Comparison of ENCODE assay signal across 1 cellular context in the genomic region with DNA sequence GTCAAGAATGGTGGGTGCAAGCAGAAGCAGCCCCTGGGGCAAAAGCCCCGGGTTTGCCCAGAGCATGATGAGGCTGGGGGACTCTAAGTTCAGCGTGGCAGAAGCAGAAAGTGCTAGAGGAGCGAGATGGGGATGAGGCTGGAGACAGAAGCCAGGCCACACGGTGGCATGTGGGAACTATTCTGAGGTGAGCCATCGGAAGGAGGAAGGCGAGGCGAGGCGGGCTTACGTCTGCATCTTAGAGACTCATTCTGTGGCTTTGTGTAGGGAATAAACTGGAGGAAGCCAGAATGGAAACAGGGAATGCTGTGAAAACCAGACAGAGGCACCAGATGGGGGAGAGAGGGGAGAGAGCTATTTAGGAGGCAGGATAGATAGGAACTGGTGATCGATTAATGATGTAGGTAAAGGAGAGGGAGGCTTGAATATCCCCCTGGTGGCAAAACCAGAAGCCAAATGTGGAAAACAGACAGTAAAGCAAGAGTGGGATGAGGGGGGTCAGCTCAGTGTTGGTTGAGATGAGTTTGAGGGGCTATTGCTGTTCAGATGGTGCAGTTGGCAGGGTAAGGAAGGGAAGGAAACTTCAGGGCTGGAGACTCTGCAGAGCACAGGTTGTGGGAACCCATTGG.
TF ChIP-seq lines count a peak whose summit lies in the region.

No MANE protein-coding gene starts in this region.

TF ChIP-seq in WTC11, 78 proteins besides CTCF, POLR2A, EP300 and RAD21:
- TF ChIP-seq ZSCAN18 (CRISPR knock-in tag; IDR thresholded peaks at IDR 0.05) (no peak), ZNF121 (CRISPR knock-in tag; IDR thresholded peaks at IDR 0.05) (no peak), TEAD1 (CRISPR knock-in tag; IDR thresholded peaks at IDR 0.05) (no peak), ZNF425 (CRISPR knock-in tag; conservative IDR thresholded peaks at IDR 0.05) (no peak), ZNF423 (CRISPR knock-in tag; IDR thresholded peaks at IDR 0.05) (no peak), ZNF671 (CRISPR knock-in tag; IDR thresholded peaks at IDR 0.05) (no peak), NR3C1 (CRISPR knock-in tag; conservative IDR thresholded peaks at IDR 0.05; ENCODE audit: low read depth) (no peak), CDX4 (CRISPR knock-in tag; IDR thresholded peaks at IDR 0.05; ENCODE audit: borderline replicate concordance) (no peak), CREM (CRISPR knock-in tag; IDR thresholded peaks at IDR 0.05) (no peak), ZNF138 (CRISPR knock-in tag; conservative IDR thresholded peaks at IDR 0.05) (no peak), KAT7 (CRISPR knock-in tag; IDR thresholded peaks at IDR 0.05; ENCODE audit: borderline replicate concordance) (no peak), ZNF416 (CRISPR knock-in tag; IDR thresholded peaks at IDR 0.05) (no peak), ZMAT4 (CRISPR knock-in tag; IDR thresholded peaks at IDR 0.05) (no peak), FOXP4 (CRISPR knock-in tag; IDR thresholded peaks at IDR 0.05) (no peak)
- TF ChIP-seq, protein P1, sequence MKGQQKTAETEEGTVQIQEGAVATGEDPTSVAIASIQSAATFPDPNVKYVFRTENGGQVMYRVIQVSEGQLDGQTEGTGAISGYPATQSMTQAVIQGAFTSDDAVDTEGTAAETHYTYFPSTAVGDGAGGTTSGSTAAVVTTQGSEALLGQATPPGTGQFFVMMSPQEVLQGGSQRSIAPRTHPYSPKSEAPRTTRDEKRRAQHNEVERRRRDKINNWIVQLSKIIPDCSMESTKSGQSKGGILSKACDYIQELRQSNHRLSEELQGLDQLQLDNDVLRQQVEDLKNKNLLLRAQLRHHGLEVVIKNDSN (CRISPR knock-in tag; IDR thresholded peaks at IDR 0.05): no peak
- TF ChIP-seq, protein P2, sequence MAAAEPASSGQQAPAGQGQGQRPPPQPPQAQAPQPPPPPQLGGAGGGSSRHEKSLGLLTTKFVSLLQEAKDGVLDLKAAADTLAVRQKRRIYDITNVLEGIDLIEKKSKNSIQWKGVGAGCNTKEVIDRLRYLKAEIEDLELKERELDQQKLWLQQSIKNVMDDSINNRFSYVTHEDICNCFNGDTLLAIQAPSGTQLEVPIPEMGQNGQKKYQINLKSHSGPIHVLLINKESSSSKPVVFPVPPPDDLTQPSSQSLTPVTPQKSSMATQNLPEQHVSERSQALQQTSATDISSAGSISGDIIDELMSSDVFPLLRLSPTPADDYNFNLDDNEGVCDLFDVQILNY (CRISPR knock-in tag; IDR thresholded peaks at IDR 0.05): no peak
- TF ChIP-seq, protein P3, sequence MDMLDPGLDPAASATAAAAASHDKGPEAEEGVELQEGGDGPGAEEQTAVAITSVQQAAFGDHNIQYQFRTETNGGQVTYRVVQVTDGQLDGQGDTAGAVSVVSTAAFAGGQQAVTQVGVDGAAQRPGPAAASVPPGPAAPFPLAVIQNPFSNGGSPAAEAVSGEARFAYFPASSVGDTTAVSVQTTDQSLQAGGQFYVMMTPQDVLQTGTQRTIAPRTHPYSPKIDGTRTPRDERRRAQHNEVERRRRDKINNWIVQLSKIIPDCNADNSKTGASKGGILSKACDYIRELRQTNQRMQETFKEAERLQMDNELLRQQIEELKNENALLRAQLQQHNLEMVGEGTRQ (CRISPR knock-in tag; IDR thresholded peaks at IDR 0.05): no peak
